In the genomic region with DNA sequence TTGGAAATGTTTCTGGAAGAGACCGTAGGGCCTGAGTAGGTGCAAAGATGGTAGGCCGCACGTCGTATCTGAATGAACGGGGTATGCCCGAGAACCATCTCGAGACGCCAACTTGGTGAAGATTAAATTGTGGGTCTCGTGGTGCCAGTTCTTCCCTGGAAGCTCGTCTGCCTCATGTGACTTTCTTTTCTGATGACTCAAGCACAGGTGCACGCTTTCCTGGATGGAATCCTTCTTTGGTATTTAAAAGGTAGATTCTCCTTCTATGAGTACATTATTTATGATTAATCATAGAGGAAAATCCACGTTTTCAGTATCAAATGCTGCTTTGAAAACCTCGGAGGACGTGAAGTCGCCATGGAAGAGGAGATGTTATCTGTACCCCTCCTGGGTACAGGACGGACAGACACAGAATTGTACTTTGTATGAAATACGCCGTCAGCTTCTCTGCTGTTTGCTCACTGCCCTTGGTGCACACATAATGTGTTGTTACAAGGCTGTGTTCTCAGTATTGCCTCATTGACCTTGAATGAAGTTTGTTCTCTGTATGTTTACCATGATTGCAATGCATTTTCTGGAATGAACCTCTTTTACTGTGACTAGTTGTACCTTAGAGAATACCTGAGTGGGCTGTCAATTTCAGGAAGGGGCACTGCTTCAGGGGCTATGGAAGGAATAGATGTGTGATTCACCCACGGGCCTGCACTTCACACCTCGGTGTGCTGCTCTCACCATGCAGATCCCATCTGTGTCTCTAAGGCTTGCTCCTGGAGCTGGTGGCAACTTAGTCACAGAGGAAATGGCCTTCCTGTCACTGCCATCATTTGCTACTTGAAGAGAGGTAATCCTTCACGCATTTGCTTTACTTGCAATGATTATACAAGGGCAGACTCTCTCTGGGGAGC, we compare ENCODE assay signal across 1 cellular context.
TF ChIP-seq lines count a peak whose summit lies in the region.

No MANE protein-coding gene starts in this region.

TF ChIP-seq in HepG2, 621 proteins besides CTCF, POLR2A, EP300 and RAD21 (continued from another document):
- TF ChIP-seq, protein P1, sequence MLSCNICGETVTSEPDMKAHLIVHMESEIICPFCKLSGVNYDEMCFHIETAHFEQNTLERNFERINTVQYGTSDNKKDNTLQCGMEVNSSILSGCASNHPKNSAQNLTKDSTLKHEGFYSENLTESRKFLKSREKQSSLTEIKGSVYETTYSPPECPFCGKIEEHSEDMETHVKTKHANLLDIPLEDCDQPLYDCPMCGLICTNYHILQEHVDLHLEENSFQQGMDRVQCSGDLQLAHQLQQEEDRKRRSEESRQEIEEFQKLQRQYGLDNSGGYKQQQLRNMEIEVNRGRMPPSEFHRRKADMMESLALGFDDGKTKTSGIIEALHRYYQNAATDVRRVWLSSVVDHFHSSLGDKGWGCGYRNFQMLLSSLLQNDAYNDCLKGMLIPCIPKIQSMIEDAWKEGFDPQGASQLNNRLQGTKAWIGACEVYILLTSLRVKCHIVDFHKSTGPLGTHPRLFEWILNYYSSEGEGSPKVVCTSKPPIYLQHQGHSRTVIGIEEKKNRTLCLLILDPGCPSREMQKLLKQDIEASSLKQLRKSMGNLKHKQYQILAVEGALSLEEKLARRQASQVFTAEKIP (CRISPR knock-in tag; IDR thresholded peaks at IDR 0.05; ENCODE audit: borderline replicate concordance) = no peak
- TF ChIP-seq JUN (CRISPR knock-in tag; IDR thresholded peaks at IDR 0.05) (no peak), MTF1 (CRISPR knock-in tag; IDR thresholded peaks at IDR 0.05) (no peak), BORCS8-MEF2B (CRISPR knock-in tag; IDR thresholded peaks at IDR 0.05) (no peak), IRF2 (CRISPR knock-in tag; IDR thresholded peaks at IDR 0.05) (peak; percentile 87), ATM (IDR thresholded peaks at IDR 0.05; ENCODE audit: borderline replicate concordance) (no peak), SATB2 (CRISPR knock-in tag; IDR thresholded peaks at IDR 0.05) (no peak), SOX13 (IDR thresholded peaks at IDR 0.05) (peak; percentile 69), SOX13 (CRISPR knock-in tag; conservative IDR thresholded peaks at IDR 0.05 in 1 of 2, IDR thresholded peaks at IDR 0.05 in 1 of 2) (peak in 1 of 2 experiments; percentile 89; a peak in 2 of 4 replicates), ZNF780A (CRISPR knock-in tag; IDR thresholded peaks at IDR 0.05) (no peak), SRSF1 (optimal IDR thresholded peaks at IDR 0.05; ENCODE audit: low read depth, low read length) (no peak), CENPBD1 (CRISPR knock-in tag; IDR thresholded peaks at IDR 0.05; ENCODE audit: borderline replicate concordance, low read depth) (no peak), SIN3A (IDR thresholded peaks at IDR 0.05; ENCODE audit: borderline replicate concordance, low read depth, low read length) (no peak), STAG1 (CRISPR knock-in tag; IDR thresholded peaks at IDR 0.05) (no peak), ZNF569 (CRISPR knock-in tag; IDR thresholded peaks at IDR 0.05; ENCODE audit: borderline replicate concordance) (no peak), ZNF124 (CRISPR knock-in tag; IDR thresholded peaks at IDR 0.05) (0 out of 2 replicates have a peak, but pooled peaks have one; percentile 66)
TF ChIP-seq in HepG2: peak in this region for 122.
